In the genomic region with DNA sequence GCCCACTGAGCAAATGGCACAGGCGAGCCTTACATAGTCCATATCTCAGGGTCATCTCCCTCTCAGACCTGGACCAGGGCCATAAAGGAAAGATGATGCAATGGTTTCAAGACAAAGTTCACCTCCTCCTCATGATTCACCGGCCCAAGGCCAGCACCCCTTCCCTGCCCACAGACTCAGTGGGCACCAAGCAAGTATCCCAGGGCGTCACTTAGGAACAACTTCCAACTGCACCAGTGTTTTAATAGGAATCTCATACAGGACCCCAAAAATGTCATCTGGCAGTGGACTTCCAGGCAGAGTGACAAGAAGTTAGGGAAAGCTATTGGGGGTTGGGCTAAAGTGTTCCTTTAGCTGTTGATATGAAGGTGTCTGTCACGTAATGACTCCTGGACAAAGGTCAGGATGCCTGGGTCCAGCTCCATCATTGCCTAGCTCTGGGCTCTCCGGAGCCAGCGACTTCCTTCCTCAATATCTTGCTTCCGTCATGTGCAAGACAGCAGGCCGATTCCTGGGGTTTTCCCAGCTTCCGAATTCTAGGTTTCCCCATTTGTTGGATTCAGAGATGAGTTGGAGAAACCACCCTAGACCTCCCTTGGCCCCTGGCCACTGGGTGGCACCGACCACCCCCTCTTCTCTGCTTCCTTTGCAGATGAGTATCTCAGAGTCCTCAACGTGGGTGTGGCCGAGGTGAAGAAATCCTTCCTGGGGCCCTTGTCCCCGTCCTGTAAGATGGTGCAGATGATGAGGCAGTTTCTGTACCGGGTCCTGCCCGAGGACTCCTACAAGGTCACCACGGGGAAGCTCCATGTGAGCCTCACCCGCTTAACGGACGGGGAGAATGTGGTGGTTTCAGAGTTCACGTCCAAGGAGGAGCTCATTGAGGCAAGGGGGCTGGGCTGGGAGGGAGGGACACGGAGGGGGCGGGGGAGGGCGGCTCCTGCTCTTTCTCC, we compare ENCODE assay signal across 10 cellular contexts. TPM values are rescaled to one million over a fixed set of nuclear protein-coding genes. Genes with fewer than 3 reads are reported as not detected.
DNase-seq lines count a peak whose midpoint lies in the region; ATAC-seq and TF ChIP-seq lines count a peak whose summit lies in the region.
"Had no signal": no experiment of that assay in that cellular context is flagged by ENCODE, and none has a peak within 500 bp of the region (broad histone marks: within the 10 kb centered on the region; RNA-seq: fewer than 3 reads in every experiment).

No MANE protein-coding gene starts in this region.

- intact Hi-C loops in Right ventricle myocardium superior (cut with DNase I) (no loop called here), left ventricle myocardium inferior (cut with micrococcal nuclease) (no loop called here), upper lobe of right lung (cut with DNase I) (no loop called here)

- H3K27ac Mint-ChIP-seq in T-helper 17 cell: no peak overlapping the region
- H3K27ac Mint-ChIP-seq: activated naive CD4-positive, alpha-beta T cell treated with anti-CD3 and anti-CD28 coated beads, Interleukin-2, amount 10 ng/mL, durations not matched to agents 7 days and 5 days had no signal

- peaks cover 94% of the 10 kb centered on the region for H3K27me3 ChIP-seq in left ventricle myocardium inferior (ENCODE audit: low read depth)
- peaks cover 4% of the 10 kb centered on the region for H3K27me3 ChIP-seq in upper lobe of right lung

- H3K9me3 ChIP-seq in left ventricle myocardium inferior (replicated peaks): no peaks in the 10 kb centered on the region
- H3K9me3 ChIP-seq in T-helper 17 cell (ENCODE audit: control insufficient read depth, low read length, poor library complexity, severe bottlenecking): no peaks in the 10 kb centered on the region
- H3K9me3 ChIP-seq in upper lobe of right lung: no peaks in the 10 kb centered on the region

- ATAC-seq in Right ventricle myocardium superior (ENCODE audit: poor library complexity) (peak; percentile 43), T-helper 17 cell (peak; percentile 62), upper lobe of right lung (peak; percentile 70)

- H3K27me3 Mint-ChIP-seq in T-helper 17 cell: peaks cover 15% of the 10 kb centered on the region

- peaks cover 11% of the 10 kb centered on the region for H3K4me1 Mint-ChIP-seq in T-helper 17 cell

- no peak overlapping the region for H3K27ac ChIP-seq in left ventricle myocardium inferior (replicated peaks)
- H3K27ac ChIP-seq in upper lobe of right lung: no peak overlapping the region

- H3K4me3 Mint-ChIP-seq in T-helper 17 cell: no peak overlapping the region
- H3K4me3 Mint-ChIP-seq: activated naive CD4-positive, alpha-beta T cell treated with anti-CD3 and anti-CD28 coated beads, Interleukin-2, amount 10 ng/mL, durations not matched to agents 7 days and 5 days; type B pancreatic cell had no signal

- H3K4me3 ChIP-seq in left ventricle myocardium inferior (no peak overlapping the region), upper lobe of right lung (no peak overlapping the region)

- DNase-seq in Right ventricle myocardium superior: no peak
- no peak for DNase-seq in left ventricle myocardium inferior
- no peak for DNase-seq in T-helper 17 cell
- DNase-seq in glomerular visceral epithelial cell (ENCODE audit: extremely low spot score): peak; percentile 39
- DNase-seq in upper lobe of right lung: no peak
- no peak for DNase-seq in NCI-H2227 (lab: John Stamatoyannopoulos, UW; ENCODE audit: unreplicated experiment)
- DNase-seq in NCI-H2227 treated with DMSO at 0.1 percent for 48 hours (lab: John Stamatoyannopoulos, UW): no peak
- no peak for DNase-seq in NCI-H2029 (lab: John Stamatoyannopoulos, UW)
- DNase-seq: activated naive CD4-positive, alpha-beta T cell treated with anti-CD3 and anti-CD28 coated beads, Interleukin-2, amount 10 ng/mL, durations not matched to agents 7 days and 5 days had no signal

- H3K4me1 ChIP-seq in left ventricle myocardium inferior: no peaks in the 10 kb centered on the region
- H3K4me1 ChIP-seq in upper lobe of right lung: no peaks in the 10 kb centered on the region

- peaks cover 2% of the 10 kb centered on the region for H3K36me3 Mint-ChIP-seq in T-helper 17 cell (ENCODE audit: low read depth)
- H3K36me3 Mint-ChIP-seq: activated naive CD4-positive, alpha-beta T cell treated with anti-CD3 and anti-CD28 coated beads, Interleukin-2, amount 10 ng/mL, durations not matched to agents 7 days and 5 days; type B pancreatic cell had no signal

- H3K36me3 ChIP-seq in left ventricle myocardium inferior (no peaks in the 10 kb centered on the region), upper lobe of right lung (no peaks in the 10 kb centered on the region)

- TF ChIP-seq CTCF in left ventricle myocardium inferior (IDR thresholded peaks at IDR 0.05; ENCODE audit: borderline replicate concordance) (no peak), upper lobe of right lung (IDR thresholded peaks at IDR 0.05) (no peak)

RNA-seq across cellular contexts. Expression of a gene that starts 21.1 kb away (rescaled TPM):
- total RNA-seq in Right ventricle myocardium superior (not detected), left ventricle myocardium inferior (not detected), T-helper 17 cell (under 1 TPM in 1 of 2 donors, not detected in 1; 0.15 TPM), upper lobe of right lung (0.35 TPM)

RNA-seq across cellular contexts. Expression of a gene that starts 45.7 kb away (rescaled TPM):
- total RNA-seq in Right ventricle myocardium superior (not detected), left ventricle myocardium inferior (not detected), T-helper 17 cell (not detected), upper lobe of right lung (not detected)
